In genomic region chr9:89247431-89248370, GRCh38 we compare ENCODE assay signal across 16 cellular contexts.
DNase-seq lines count a peak whose midpoint lies in the region; ATAC-seq and TF ChIP-seq lines count a peak whose summit lies in the region.
"Had no signal": no experiment of that assay in that cellular context is flagged by ENCODE, and none has a peak within 500 bp of the region (broad histone marks: within the 10 kb centered on the region; RNA-seq: fewer than 3 reads in every experiment).

No MANE protein-coding gene starts in this region.

- H3K4me3 ChIP-seq in H7 (ENCODE audit: insufficient read depth, low read depth, low read length) = no peak overlapping the region
- H3K4me3 ChIP-seq in hepatocyte = no peak overlapping the region
- no peak overlapping the region for H3K4me3 ChIP-seq in neutrophil (ENCODE audit: low read depth in 1 of 2, low read length in 1 of 2)
- H3K4me3 ChIP-seq in testis = no peak overlapping the region
- H3K4me3 ChIP-seq: lower lobe of right lung, SJSA1, suprapubic skin had no signal

- WGBS in hepatocyte (ENCODE audit: low lambda C conversion rate, missing lambda C conversion rate) = 37% methylated on average over 4 of the region's 4 CpGs
- WGBS in testis, 2 donors = 80 to 83% methylated on average over 4 of the region's 4 CpGs

- no peak overlapping the region for H2AFZ ChIP-seq in hepatocyte

- H3K9me2 ChIP-seq in hepatocyte (replicated peaks; ENCODE audit: insufficient read depth) = no peaks in the 10 kb centered on the region

- no peaks in the 10 kb centered on the region for H3K79me2 ChIP-seq in hepatocyte

- H3K27ac ChIP-seq in hepatocyte (peak overlapping the region; percentile 82), neutrophil (peak overlapping the region; percentile 43), testis (no peak overlapping the region)
- H3K27ac ChIP-seq: lower lobe of right lung, SJSA1, suprapubic skin had no signal

- no peaks in the 10 kb centered on the region for H3K27me3 ChIP-seq in H7 (ENCODE audit: control insufficient read depth, insufficient read depth, low read length)
- no peaks in the 10 kb centered on the region for H3K27me3 ChIP-seq in hepatocyte
- H3K27me3 ChIP-seq in neutrophil = no peaks in the 10 kb centered on the region
- no peaks in the 10 kb centered on the region for H3K27me3 ChIP-seq in testis
- H3K27me3 ChIP-seq: SJSA1, suprapubic skin had no signal

- H3K4me1 ChIP-seq in hepatocyte (ENCODE audit: insufficient read depth) = no peaks in the 10 kb centered on the region
- peaks cover 18 to 57% of the 10 kb centered on the region in 2 experiments for H3K4me1 ChIP-seq in neutrophil (ENCODE audit: control insufficient read depth in 1 of 2, insufficient read depth in 1 of 2, low read depth in 1 of 2, low read length in 1 of 2)
- no peaks in the 10 kb centered on the region for H3K4me1 ChIP-seq in testis
- H3K4me1 ChIP-seq: SJSA1, suprapubic skin had no signal

- intact Hi-C loops in testis (cut with DNase I; ENCODE audit: low total_unique reads) = no loop called here

- H3K9me3 ChIP-seq in hepatocyte (ENCODE audit: low read depth) = no peaks in the 10 kb centered on the region
- H3K9me3 ChIP-seq in neutrophil = no peaks in the 10 kb centered on the region
- no peaks in the 10 kb centered on the region for H3K9me3 ChIP-seq in testis
- H3K9me3 ChIP-seq: lower lobe of right lung, SJSA1, suprapubic skin had no signal

- peak; percentile 50 for DNase-seq in H7
- DNase-seq in astrocyte of the hippocampus (ENCODE audit: low read depth, low spot score) = peak; percentile 24
- DNase-seq in hepatocyte (ENCODE audit: low spot score) = peak; percentile 48
- DNase-seq in occipital lobe (lab: John Stamatoyannopoulos, UW) = no peak
- DNase-seq in testis = no peak
- DNase-seq: activated CD4-positive, alpha-beta memory T cell treated with anti-CD3 and anti-CD28 coated beads for 36 hours; anterior cingulate cortex; effector CD4-positive, alpha-beta T cell; lower lobe of right lung; NK-92 treated with Interleukin-12 subunit alpha and Interleukin-12 subunit beta, amount 100 ng/mL, for 24 hours; nucleus accumbens had no signal

- no peak for ATAC-seq in HG03039 (IDR thresholded peaks at IDR 0.05; ENCODE audit: unreplicated experiment)
- no peak for ATAC-seq in HG02642 (IDR thresholded peaks at IDR 0.05; ENCODE audit: poor library complexity, unreplicated experiment)
- ATAC-seq: lower lobe of right lung had no signal

- no peak overlapping the region for H3K4me2 ChIP-seq in hepatocyte

- no peak for TF ChIP-seq CTCF in hepatocyte (IDR thresholded peaks at IDR 0.05; ENCODE audit: poor library complexity)
- no peak for TF ChIP-seq CTCF in neutrophil (IDR thresholded peaks at IDR 0.05)
- no peak for TF ChIP-seq CTCF in testis (IDR thresholded peaks at IDR 0.05)

- no peaks in the 10 kb centered on the region for H4K20me1 ChIP-seq in hepatocyte (ENCODE audit: insufficient read depth, poor library complexity, severe bottlenecking)

- no peaks in the 10 kb centered on the region for H3K36me3 ChIP-seq in H7 (replicated peaks; ENCODE audit: control insufficient read depth, insufficient read depth, low read length)
- no peaks in the 10 kb centered on the region for H3K36me3 ChIP-seq in hepatocyte (replicated peaks; ENCODE audit: insufficient read depth, low read depth)
- H3K36me3 ChIP-seq in neutrophil = no peaks in the 10 kb centered on the region
- no peaks in the 10 kb centered on the region for H3K36me3 ChIP-seq in testis (ENCODE audit: low read depth, missing control alignments)
- H3K36me3 ChIP-seq: lower lobe of right lung, SJSA1, suprapubic skin had no signal

- TF ChIP-seq POLR2A in testis (IDR thresholded peaks at IDR 0.05) = no peak

Comparison
In these comparisons a context has a peak if more than half of its experiments do, and no peak if none do; other contexts are left out.
1. DNase-seq: peak in H7 (single experiment), astrocyte of the hippocampus (single experiment) and hepatocyte (single experiment); none in occipital lobe (single experiment) and testis (single experiment).
2. H3K27ac ChIP-seq: peak in hepatocyte (single experiment) and neutrophil (single experiment); none in testis (0 of 2).